ENCODE assay signal across 29 cellular contexts in the genomic region with DNA sequence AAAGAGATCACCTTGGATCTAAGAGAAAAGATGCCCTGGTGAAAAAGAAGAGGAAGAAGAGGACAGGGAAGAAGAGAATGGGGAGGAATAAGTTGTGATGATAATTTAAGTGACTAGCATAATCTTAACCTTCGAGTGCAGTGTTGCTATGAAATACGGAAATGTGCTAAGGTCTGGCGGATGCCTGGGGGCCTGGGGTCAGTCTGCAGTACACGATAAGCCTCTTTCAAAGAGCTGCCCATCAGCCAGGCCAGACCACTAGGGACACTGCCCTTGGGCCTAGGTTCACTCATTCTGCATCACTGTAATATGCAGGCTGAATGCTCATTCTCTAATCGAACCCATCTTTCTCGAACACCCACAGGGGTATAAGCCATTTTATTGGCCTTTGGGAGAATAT.
"Had no signal": no experiment of that assay in that cellular context is flagged by ENCODE, and none has a peak within 500 bp of the region (broad histone marks: within the 10 kb centered on the region; RNA-seq: fewer than 3 reads in every experiment).

No MANE protein-coding gene starts in this region.

- H3K36me3 ChIP-seq: colonic mucosa, gastroesophageal sphincter, neutrophil, pancreas, stomach, thyroid gland, vagina had no signal

- H3K27ac ChIP-seq: colonic mucosa, dorsolateral prefrontal cortex, esophagus muscularis mucosa, foreskin keratinocyte, gastroesophageal sphincter, heart right ventricle, neutrophil, pancreas, stomach, thyroid gland, vagina had no signal

- FAIRE-seq: pancreas had no signal

- H3K4me3 ChIP-seq: colonic mucosa, dorsolateral prefrontal cortex, esophagus muscularis mucosa, gastroesophageal sphincter, heart right ventricle, lung, mucosa of descending colon, pancreas, smooth muscle cell, stomach, thyroid gland, vagina had no signal

- H3K4me2 ChIP-seq: smooth muscle cell had no signal

- H3K9me3 ChIP-seq: colonic mucosa, esophagus muscularis mucosa, gastroesophageal sphincter, heart right ventricle, mucosa of descending colon, neutrophil, pancreas, stomach, thyroid gland, vagina had no signal

- H3K4me1 ChIP-seq: colonic mucosa, gastroesophageal sphincter, pancreas, thyroid gland, vagina had no signal

- ATAC-seq: foreskin keratinocyte; gastroesophageal sphincter; left colon; left ventricle myocardium superior; mucosa of descending colon; natural killer cell treated with Interleukin-12 subunit alpha and Interleukin-12 subunit beta and Interleukin-15 and Interleukin-18, amount 100 ng/mL, for 72 hours; pancreas; sciatic nerve had no signal

- DNase-seq: colonic mucosa; dorsolateral prefrontal cortex; effector CD8-positive, alpha-beta T cell; endodermal cell; foreskin keratinocyte; heart right ventricle; hippocampal formation; kidney glomerular epithelial cell; left colon; left ventricle myocardium superior; mesenchymal stem cell; mucosa of descending colon; naive B cell; pancreas; stimulated activated CD4-positive, alpha-beta T cell treated with anti-CD3 and anti-CD28 coated beads, Interleukin-12 subunit alpha, Interleukin-12 subunit beta, amount 100 ng/mL, for 4 hours; stimulated activated CD4-positive, alpha-beta T cell treated with anti-CD3 and anti-CD28 coated beads, Interleukin-1b, Interleukin-23, amount 100 ng/mL, for 48 hours; stimulated activated CD4-positive, alpha-beta T cell treated with anti-CD3 and anti-CD28 coated beads, Interleukin-4, amount 100 ng/mL, for 1 hour; stimulated activated CD8-positive, alpha-beta memory T cell treated with anti-CD3 and anti-CD28 coated beads, Interleukin-4, amount 100 ng/mL, for 48 hours; stimulated activated naive CD4-positive, alpha-beta T cell; stomach; thyroid gland had no signal

- H3K27me3 ChIP-seq: colonic mucosa, dorsolateral prefrontal cortex, esophagus muscularis mucosa, foreskin keratinocyte, gastroesophageal sphincter, heart right ventricle, neutrophil, pancreas, stomach, thyroid gland, vagina had no signal
